ENCODE assay signal across 2 cellular contexts in the genomic region with DNA sequence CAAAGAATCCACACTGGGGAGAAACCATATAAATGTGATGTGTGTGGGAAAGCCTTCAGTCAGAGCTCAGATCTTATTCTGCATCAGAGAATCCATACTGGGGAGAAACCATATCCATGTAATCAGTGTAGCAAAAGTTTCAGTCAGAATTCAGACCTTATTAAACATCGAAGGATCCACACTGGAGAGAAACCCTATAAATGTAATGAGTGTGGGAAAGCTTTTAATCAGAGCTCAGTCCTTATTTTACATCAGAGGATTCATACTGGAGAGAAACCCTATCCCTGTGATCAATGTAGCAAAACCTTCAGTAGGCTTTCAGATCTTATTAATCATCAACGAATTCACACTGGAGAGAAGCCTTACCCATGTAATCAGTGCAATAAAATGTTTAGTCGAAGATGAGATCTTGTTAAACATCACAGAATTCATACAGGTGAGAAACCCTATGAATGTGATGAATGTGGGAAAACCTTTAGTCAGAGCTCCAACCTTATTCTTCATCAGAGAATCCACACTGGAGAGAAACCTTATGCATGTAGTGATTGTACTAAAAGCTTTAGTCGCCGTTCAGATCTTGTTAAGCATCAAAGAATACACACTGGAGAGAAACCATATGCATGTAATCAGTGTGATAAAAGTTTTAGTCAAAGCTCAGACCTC.
TF ChIP-seq lines count a peak whose summit lies in the region.

No MANE protein-coding gene starts in this region.

TF ChIP-seq in HCT116, 20 proteins besides CTCF, POLR2A, EP300 and RAD21:
- TF ChIP-seq ZFX (IDR thresholded peaks at IDR 0.05) (no peak), ZNF274 (IDR thresholded peaks at IDR 0.05; ENCODE audit: low read depth, low read length) (peak; percentile 93), TCF7L2 (IDR thresholded peaks at IDR 0.05; ENCODE audit: borderline replicate concordance, extremely low read depth, insufficient read depth, insufficient read length) (no peak), SRF (IDR thresholded peaks at IDR 0.05; ENCODE audit: low read depth) (no peak), EGR1 (IDR thresholded peaks at IDR 0.05; ENCODE audit: low read depth) (no peak), CEBPB (IDR thresholded peaks at IDR 0.05; ENCODE audit: low read depth) (no peak)
- TF ChIP-seq, protein P1, sequence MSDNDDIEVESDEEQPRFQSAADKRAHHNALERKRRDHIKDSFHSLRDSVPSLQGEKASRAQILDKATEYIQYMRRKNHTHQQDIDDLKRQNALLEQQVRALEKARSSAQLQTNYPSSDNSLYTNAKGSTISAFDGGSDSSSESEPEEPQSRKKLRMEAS (IDR thresholded peaks at IDR 0.05): no peak
- TF ChIP-seq, protein P2, sequence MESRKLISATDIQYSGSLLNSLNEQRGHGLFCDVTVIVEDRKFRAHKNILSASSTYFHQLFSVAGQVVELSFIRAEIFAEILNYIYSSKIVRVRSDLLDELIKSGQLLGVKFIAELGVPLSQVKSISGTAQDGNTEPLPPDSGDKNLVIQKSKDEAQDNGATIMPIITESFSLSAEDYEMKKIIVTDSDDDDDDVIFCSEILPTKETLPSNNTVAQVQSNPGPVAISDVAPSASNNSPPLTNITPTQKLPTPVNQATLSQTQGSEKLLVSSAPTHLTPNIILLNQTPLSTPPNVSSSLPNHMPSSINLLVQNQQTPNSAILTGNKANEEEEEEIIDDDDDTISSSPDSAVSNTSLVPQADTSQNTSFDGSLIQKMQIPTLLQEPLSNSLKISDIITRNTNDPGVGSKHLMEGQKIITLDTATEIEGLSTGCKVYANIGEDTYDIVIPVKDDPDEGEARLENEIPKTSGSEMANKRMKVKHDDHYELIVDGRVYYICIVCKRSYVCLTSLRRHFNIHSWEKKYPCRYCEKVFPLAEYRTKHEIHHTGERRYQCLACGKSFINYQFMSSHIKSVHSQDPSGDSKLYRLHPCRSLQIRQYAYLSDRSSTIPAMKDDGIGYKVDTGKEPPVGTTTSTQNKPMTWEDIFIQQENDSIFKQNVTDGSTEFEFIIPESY (IDR thresholded peaks at IDR 0.05; ENCODE audit: extremely low read depth, insufficient replicate concordance, low read length): no peak

TF ChIP-seq in K562, 482 proteins besides CTCF, POLR2A, EP300 and RAD21:
- TF ChIP-seq CBX3 (IDR thresholded peaks at IDR 0.05; ENCODE audit: borderline replicate concordance in 1 of 2, low read length in 2 of 2) (peak in 1 of 2 experiments; percentile 51; a peak in 1 of 3 replicates), CBFA2T2 (conservative IDR thresholded peaks at IDR 0.05) (no peak), TRIM28 (IDR thresholded peaks at IDR 0.05) (peak; percentile 92), ZNF274 (IDR thresholded peaks at IDR 0.05; ENCODE audit: borderline replicate concordance, low read depth, low read length) (peak; percentile 98), NFXL1 (CRISPR knock-in tag; IDR thresholded peaks at IDR 0.05) (no peak), ZNF75A (CRISPR knock-in tag; IDR thresholded peaks at IDR 0.05) (peak; percentile 87), TSC22D4 (tag; IDR thresholded peaks at IDR 0.05) (no peak), TRIM24 (IDR thresholded peaks at IDR 0.05) (0 out of 4 replicates have a peak, but pooled peaks of 1 of the 2 experiments have one; percentile 15)
